ENCODE assay signal across 16 cellular contexts in genomic region chr5:32241034-32241783, GRCh38.
DNase-seq lines count a peak whose midpoint lies in the region; ATAC-seq and TF ChIP-seq lines count a peak whose summit lies in the region.
"Had no signal": no experiment of that assay in that cellular context is flagged by ENCODE, and none has a peak within 500 bp of the region (broad histone marks: within the 10 kb centered on the region; RNA-seq: fewer than 3 reads in every experiment).

No MANE protein-coding gene starts in this region.

- no peaks in the 10 kb centered on the region for H4K20me1 ChIP-seq in OCI-LY3 (ENCODE audit: insufficient read depth, low read length)

- DNase-seq in fibroblast of peridontal ligament (ENCODE audit: extremely low read depth) (peak; percentile 44), superior temporal gyrus (ENCODE audit: extremely low spot score) (peak; percentile 62), trophoblast cell (no peak), T-helper 9 cell (no peak)
- DNase-seq: activated naive CD4-positive, alpha-beta T cell treated with anti-CD3 and anti-CD28 coated beads, Interleukin-2, amount 10 ng/mL, durations not matched to agents 7 days and 5 days; esophagus squamous epithelium; left ventricle myocardium superior; NCI-H2081 treated with DMSO at 0.1 percent for 48 hours; NCI-H82; right lobe of liver; SHP77 treated with DMSO at 0.1 percent for 48 hours; stimulated activated CD4-positive, alpha-beta T cell treated with anti-CD3 and anti-CD28 coated beads, Interleukin-2, amount 100 ng/mL, for 48 hours had no signal

- no peak overlapping the region for H3K4ac ChIP-seq in trophoblast cell (ENCODE audit: low read depth, low read length)

- H3K9ac ChIP-seq in OCI-LY3 (ENCODE audit: low read length) (no peak overlapping the region), trophoblast cell (ENCODE audit: low read length) (no peak overlapping the region)

- H2BK5ac ChIP-seq in trophoblast cell (ENCODE audit: low read depth, low read length, poor library complexity): no peak overlapping the region

- H2BK12ac ChIP-seq in trophoblast cell (ENCODE audit: low read length): no peak overlapping the region

- H4K8ac ChIP-seq in trophoblast cell (ENCODE audit: low read depth, low read length): no peak overlapping the region

- H3K36me3 ChIP-seq in OCI-LY3 (replicated peaks; ENCODE audit: low read depth, low read length) (peaks cover 7% of the 10 kb centered on the region), trophoblast cell (ENCODE audit: control insufficient read depth in 1 of 2, insufficient read depth in 2 of 2, low read length in 2 of 2) (peaks cover 6 to 15% of the 10 kb centered on the region in 2 experiments)

- H3K27me3 ChIP-seq in OCI-LY3 (ENCODE audit: low read depth, low read length) (no peaks in the 10 kb centered on the region), trophoblast cell (ENCODE audit: insufficient read depth, low read length) (no peaks in the 10 kb centered on the region)
- H3K27me3 ChIP-seq: esophagus squamous epithelium, right lobe of liver, vagina had no signal

- no peak overlapping the region for H4K12ac ChIP-seq in trophoblast cell (ENCODE audit: low read depth, low read length)

- H3K4me2 ChIP-seq in OCI-LY3 (ENCODE audit: low read length) (no peak overlapping the region), trophoblast cell (ENCODE audit: low read length) (no peak overlapping the region)

- H3K79me2 ChIP-seq in OCI-LY3 (ENCODE audit: low read length): no peaks in the 10 kb centered on the region
- no peaks in the 10 kb centered on the region for H3K79me2 ChIP-seq in trophoblast cell (ENCODE audit: control insufficient read depth, insufficient read depth, low read length, poor library complexity)

- H2BK120ac ChIP-seq in trophoblast cell (ENCODE audit: insufficient read depth, low read length, poor library complexity): no peak overlapping the region

- H4K91ac ChIP-seq in trophoblast cell (ENCODE audit: low read depth, low read length): no peak overlapping the region

- peak overlapping the region; percentile 19; the same call in 1 of the 2 replicates for H3K27ac ChIP-seq in OCI-LY3 (ENCODE audit: low read length)
- no peak overlapping the region for H3K27ac ChIP-seq in trophoblast cell (ENCODE audit: low read depth, low read length)
- H3K27ac ChIP-seq: esophagus squamous epithelium, right lobe of liver, vagina had no signal

- H2AFZ ChIP-seq in OCI-LY3 (ENCODE audit: low read depth, low read length): no peak overlapping the region
- no peak overlapping the region for H2AFZ ChIP-seq in trophoblast cell (ENCODE audit: insufficient read depth, low read length, poor library complexity)

- no peak overlapping the region for H3K18ac ChIP-seq in trophoblast cell (ENCODE audit: low read length)

- WGBS in trophoblast cell (ENCODE audit: extremely low coverage, insufficient coverage, insufficient read length): no CpG with 5 or more reads among the region's 7 CpGs

- H3K14ac ChIP-seq in trophoblast cell (ENCODE audit: low read length): no peak overlapping the region

- H3K9me3 ChIP-seq in OCI-LY3 (ENCODE audit: insufficient read depth, low read length) (no peaks in the 10 kb centered on the region), trophoblast cell (ENCODE audit: insufficient read depth, low read depth, low read length) (no peaks in the 10 kb centered on the region)
- H3K9me3 ChIP-seq: esophagus squamous epithelium, right lobe of liver, vagina had no signal

- ATAC-seq in GM19351 (IDR thresholded peaks at IDR 0.05; ENCODE audit: unreplicated experiment): peak; percentile 89
- ATAC-seq in HG02973 (IDR thresholded peaks at IDR 0.05; ENCODE audit: unreplicated experiment): no peak
- ATAC-seq: left ventricle myocardium superior had no signal

- H3K4me3 ChIP-seq in OCI-LY3 (ENCODE audit: low read length) (no peak overlapping the region), trophoblast cell (ENCODE audit: low read depth, low read length) (no peak overlapping the region)
- H3K4me3 ChIP-seq: esophagus squamous epithelium, right lobe of liver, vagina had no signal

- no peak overlapping the region for H2AK5ac ChIP-seq in trophoblast cell (ENCODE audit: low read length)

- H3K23ac ChIP-seq in trophoblast cell (ENCODE audit: low read length): no peak overlapping the region

- H3K79me1 ChIP-seq in trophoblast cell (ENCODE audit: low read length): no peaks in the 10 kb centered on the region

- H3K4me1 ChIP-seq in OCI-LY3 (ENCODE audit: low read length) (peaks cover 10% of the 10 kb centered on the region; the same call in 1 of the 2 replicates), trophoblast cell (ENCODE audit: control insufficient read depth in 1 of 2, insufficient read depth in 2 of 2, low read length in 2 of 2) (no peaks in the 10 kb centered on the region)
- H3K4me1 ChIP-seq: right lobe of liver, vagina had no signal

- TF ChIP-seq CTCF in OCI-LY3 (IDR thresholded peaks at IDR 0.05; ENCODE audit: low read depth, low read length): no peak

Comparison
In these comparisons a context has a peak if more than half of its experiments do, and no peak if none do; other contexts are left out.
1. DNase-seq: peak in fibroblast of peridontal ligament (single experiment) and superior temporal gyrus (single experiment); none in trophoblast cell (0 of 2) and T-helper 9 cell (single experiment).